ENCODE assay signal across 33 cellular contexts in the genomic region with DNA sequence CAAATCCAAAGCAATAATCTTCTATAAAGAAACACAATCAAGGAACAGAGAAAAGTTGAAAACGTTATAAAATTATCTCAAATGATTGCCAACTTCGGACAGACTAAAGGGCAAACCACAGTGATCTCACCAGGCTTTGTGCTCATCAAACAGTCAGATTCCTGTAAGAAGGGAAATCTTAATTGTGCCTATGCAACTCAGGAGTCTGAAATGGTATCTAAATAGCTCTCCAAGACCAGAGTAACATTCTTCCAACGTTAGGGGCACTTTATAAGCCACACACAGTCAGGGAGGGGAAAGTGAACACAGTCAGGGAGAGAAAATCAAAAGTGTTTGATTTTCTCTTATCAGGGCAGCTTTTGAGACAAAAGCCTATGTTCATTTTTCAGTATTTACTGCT. TPM values are rescaled to one million over a fixed set of nuclear protein-coding genes. Genes with fewer than 3 reads are reported as not detected.
DNase-seq lines count a peak whose midpoint lies in the region; ATAC-seq, FAIRE-seq and TF ChIP-seq lines count a peak whose summit lies in the region.
"Had no signal": no experiment of that assay in that cellular context is flagged by ENCODE, and none has a peak within 500 bp of the region (broad histone marks: within the 10 kb centered on the region; RNA-seq: fewer than 3 reads in every experiment).

No MANE protein-coding gene starts in this region.

- H3K27ac ChIP-seq in CD4-positive, CD25-positive, alpha-beta regulatory T cell (ENCODE audit: insufficient read depth, low read length, poor library complexity, severe bottlenecking), result no peak overlapping the region
- H3K27ac ChIP-seq: body of pancreas, left ventricle myocardium inferior, neural progenitor cell, RWPE1, spleen, tibial nerve had no signal

- H3K27ac Mint-ChIP-seq in CD4-positive, CD25-positive, alpha-beta regulatory T cell, result peak overlapping the region in 2 of 3 donors; percentile 20 to 35
- peak overlapping the region; percentile 19 for H3K27ac Mint-ChIP-seq in memory B cell
- H3K27ac Mint-ChIP-seq: activated naive CD8-positive, alpha-beta T cell treated with anti-CD3 and anti-CD28 coated beads, Interleukin-2, amount 10 ng/mL, durations not matched to agents 7 days and 5 days; neural progenitor cell had no signal

- no peaks in the 10 kb centered on the region for H3K4me1 ChIP-seq in CD4-positive, CD25-positive, alpha-beta regulatory T cell (ENCODE audit: control insufficient read depth, insufficient read depth, low read length, poor library complexity, severe bottlenecking)
- H3K4me1 ChIP-seq: BE2C, neural progenitor cell had no signal

- FAIRE-seq in H54 (lab: Jason Lieb, UNC), result peak; percentile 33
- FAIRE-seq: GM12892, HepG2 had no signal

- no peak overlapping the region for H3K4me3 Mint-ChIP-seq in CD4-positive, CD25-positive, alpha-beta regulatory T cell
- no peak overlapping the region for H3K4me3 Mint-ChIP-seq in memory B cell
- H3K4me3 Mint-ChIP-seq: activated naive CD8-positive, alpha-beta T cell treated with anti-CD3 and anti-CD28 coated beads, Interleukin-2, amount 10 ng/mL, durations not matched to agents 7 days and 5 days; neural progenitor cell had no signal

- H3K9me3 ChIP-seq in CD4-positive, CD25-positive, alpha-beta regulatory T cell (ENCODE audit: control insufficient read depth in 2 of 2, low read length in 2 of 2), result no peaks in the 10 kb centered on the region
- H3K9me3 ChIP-seq: BE2C, body of pancreas, left ventricle myocardium inferior, spleen, tibial nerve had no signal

- peaks cover 12% of the 10 kb centered on the region for H3K36me3 ChIP-seq in CD4-positive, CD25-positive, alpha-beta regulatory T cell (ENCODE audit: control insufficient read depth, insufficient read depth, low read length)
- H3K36me3 ChIP-seq: BE2C, neural progenitor cell had no signal

- H3K9me3 Mint-ChIP-seq in CD4-positive, CD25-positive, alpha-beta regulatory T cell, result no peaks in the 10 kb centered on the region
- no peaks in the 10 kb centered on the region for H3K9me3 Mint-ChIP-seq in memory B cell
- H3K9me3 Mint-ChIP-seq: activated naive CD8-positive, alpha-beta T cell treated with anti-CD3 and anti-CD28 coated beads, Interleukin-2, amount 10 ng/mL, durations not matched to agents 7 days and 5 days; neural progenitor cell had no signal

- H3K27me3 ChIP-seq in CD4-positive, CD25-positive, alpha-beta regulatory T cell (ENCODE audit: control insufficient read depth, insufficient read depth, low read length), result no peaks in the 10 kb centered on the region
- H3K27me3 ChIP-seq: BE2C, body of pancreas, neural progenitor cell, spleen, tibial nerve had no signal

- peaks cover 19 to 29% (median 22%) of the 10 kb centered on the region in 4 donors for H3K4me1 Mint-ChIP-seq in CD4-positive, CD25-positive, alpha-beta regulatory T cell
- H3K4me1 Mint-ChIP-seq in memory B cell, result peaks cover 23% of the 10 kb centered on the region
- H3K4me1 Mint-ChIP-seq: activated naive CD8-positive, alpha-beta T cell treated with anti-CD3 and anti-CD28 coated beads, Interleukin-2, amount 10 ng/mL, durations not matched to agents 7 days and 5 days; neural progenitor cell had no signal

- ATAC-seq in CD4-positive, CD25-positive, alpha-beta regulatory T cell (ENCODE audit: low read depth in 2 of 2), result no peak
- ATAC-seq in memory B cell (ENCODE audit: low read depth), result no peak
- ATAC-seq in esophagus mucosa, result no peak
- ATAC-seq: body of pancreas, HepG2, right cardiac atrium had no signal

- peaks cover 35% of the 10 kb centered on the region for H3K36me3 Mint-ChIP-seq in CD4-positive, CD25-positive, alpha-beta regulatory T cell
- peaks cover 18% of the 10 kb centered on the region for H3K36me3 Mint-ChIP-seq in memory B cell
- H3K36me3 Mint-ChIP-seq: neural progenitor cell had no signal

- no peak for TF ChIP-seq POLR2A in H54 (IDR thresholded peaks at IDR 0.05; ENCODE audit: low read depth, low read length)

- DNase-seq in CD4-positive, CD25-positive, alpha-beta regulatory T cell, result no peak
- DNase-seq in H54 (ENCODE audit: insufficient read length, low spot score), result no peak
- peak; percentile 31 for DNase-seq in astrocyte of the hippocampus (ENCODE audit: low read depth, low spot score)
- DNase-seq in memory B cell (ENCODE audit: low spot score in 2 of 2), result no peak
- DNase-seq in NCI-H2196 (lab: John Stamatoyannopoulos, UW; ENCODE audit: unreplicated experiment), result no peak
- DNase-seq in SHP77 treated with DMSO at 0.1 percent for 48 hours (lab: John Stamatoyannopoulos, UW), result no peak
- DNase-seq: ACHN; activated CD4-positive, alpha-beta T cell treated with anti-CD3 and anti-CD28 coated beads, Interleukin-2, amount 50 U/mL, for 48 hours; activated CD4-positive, CD25-positive, alpha-beta regulatory T cell; activated CD8-positive, alpha-beta memory T cell treated with anti-CD3 and anti-CD28 coated beads, Interleukin-2, amount 50 U/mL, for 48 hours; activated effector memory CD4-positive, alpha-beta T cell treated with anti-CD3 and anti-CD28 coated beads, Interleukin-2, amount 50 U/mL, for 16 hours; activated naive CD8-positive, alpha-beta T cell treated with anti-CD3 and anti-CD28 coated beads, Interleukin-2, amount 10 ng/mL, durations not matched to agents 7 days and 5 days; BE2C; body of pancreas; dermis blood vessel endothelial cell; DMS153; HCEC 1CT; Kasumi-1; left ventricle myocardium inferior; NCI-H1417 treated with DMSO at 0.1 percent for 48 hours; NCI-H2029 treated with DMSO at 0.1 percent for 48 hours; NCI-H2227 treated with DMSO at 0.1 percent for 48 hours; NCI-H526; OCI-M1; right cardiac atrium; spleen; stimulated activated CD4-positive, alpha-beta T cell treated with anti-CD3 and anti-CD28 coated beads, Interleukin-2, amount 100 ng/mL, for 24 hours had no signal

- no peak overlapping the region for H3K4me3 ChIP-seq in CD4-positive, CD25-positive, alpha-beta regulatory T cell (ENCODE audit: low read depth, low read length)
- H3K4me3 ChIP-seq: body of pancreas, left ventricle myocardium inferior, neural progenitor cell, spleen, tibial nerve had no signal

- H3K27me3 Mint-ChIP-seq in CD4-positive, CD25-positive, alpha-beta regulatory T cell, result no peaks in the 10 kb centered on the region
- no peaks in the 10 kb centered on the region for H3K27me3 Mint-ChIP-seq in memory B cell
- H3K27me3 Mint-ChIP-seq: activated naive CD8-positive, alpha-beta T cell treated with anti-CD3 and anti-CD28 coated beads, Interleukin-2, amount 10 ng/mL, durations not matched to agents 7 days and 5 days had no signal

RNA-seq across cellular contexts. Expression of a gene that starts 29.4 kb away (rescaled TPM):
- total RNA-seq in CD4-positive, CD25-positive, alpha-beta regulatory T cell, result 15.1 TPM
- polyA plus RNA-seq in CD4-positive, CD25-positive, alpha-beta regulatory T cell, result 1 to 10 TPM; 2.7 to 3.9 (median 3.1) TPM
- total RNA-seq in esophagus mucosa, result 4.7 TPM
